Comparison of ENCODE assay signal across 8 cellular contexts in genomic region chr10:22315455-22316285, GRCh38. TPM values are rescaled to one million over a fixed set of nuclear protein-coding genes. Genes with fewer than 3 reads are reported as not detected.
A peak's percentile ranks its signal among the peaks of the same experiment; 100 is the strongest.
DNase-seq lines count a peak whose midpoint lies in the region; ATAC-seq and TF ChIP-seq lines count a peak whose summit lies in the region.

No MANE protein-coding gene starts in this region.

- no peaks in the 10 kb centered on the region for H3K27me3 ChIP-seq in Peyer's patch

- peak overlapping the region; percentile 97 for H3K27ac Mint-ChIP-seq in activated naive CD4-positive, alpha-beta T cell treated with anti-CD3 and anti-CD28 coated beads, Interleukin-2, amount 50 U/mL, for 24 hours
- H3K27ac Mint-ChIP-seq in neural crest cell (ENCODE audit: unreplicated experiment) = peak overlapping the region; percentile 93

- no peak for DNase-seq in activated naive CD4-positive, alpha-beta T cell treated with anti-CD3 and anti-CD28 coated beads, Interleukin-2, amount 50 U/mL, for 16 hours
- DNase-seq in Peyer's patch (no peak), epithelial cell of esophagus (ENCODE audit: low read depth) (no peak), neural crest cell (ENCODE audit: low read depth, low spot score) (no peak), RPMI8226 (no peak)

- no peaks in the 10 kb centered on the region for H3K36me3 ChIP-seq in Peyer's patch

- H3K4me1 ChIP-seq in Peyer's patch = peaks cover 0 to 18% (median 4%) of the 10 kb centered on the region in 4 donors

- TF ChIP-seq POLR2A in Peyer's patch (IDR thresholded peaks at IDR 0.05) = no peak

- no peaks in the 10 kb centered on the region for H3K9me3 ChIP-seq in Peyer's patch

- TF ChIP-seq CTCF in Peyer's patch (IDR thresholded peaks at IDR 0.05) = no peak
- TF ChIP-seq CTCF in epithelial cell of esophagus (IDR thresholded peaks at IDR 0.05; ENCODE audit: insufficient read depth, low read depth, low read length, missing control alignments) = no peak
- TF ChIP-seq CTCF in neural crest cell (conservative IDR thresholded peaks at IDR 0.05) = no peak

- peak overlapping the region; percentile 86 to 98 (median 88) for H3K27ac ChIP-seq in Peyer's patch

- H3K4me3 ChIP-seq in Peyer's patch (peak overlapping the region; percentile 65 to 92 (median 72)), epithelial cell of esophagus (ENCODE audit: low read length) (peak overlapping the region; percentile 62)

- H3K27me3 Mint-ChIP-seq in activated naive CD4-positive, alpha-beta T cell treated with anti-CD3 and anti-CD28 coated beads, Interleukin-2, amount 50 U/mL, for 24 hours = peaks cover 9% of the 10 kb centered on the region
- H3K27me3 Mint-ChIP-seq in neural crest cell (ENCODE audit: low read depth) = peaks cover 65% of the 10 kb centered on the region

- peak; percentile 31 for ATAC-seq in HG02885 (IDR thresholded peaks at IDR 0.05; ENCODE audit: poor library complexity, unreplicated experiment)
- ATAC-seq in HG03108 (IDR thresholded peaks at IDR 0.05; ENCODE audit: unreplicated experiment) = no peak

- peak overlapping the region; percentile 90 for H3K4me3 Mint-ChIP-seq in activated naive CD4-positive, alpha-beta T cell treated with anti-CD3 and anti-CD28 coated beads, Interleukin-2, amount 50 U/mL, for 24 hours
- H3K4me3 Mint-ChIP-seq in neural crest cell = peak overlapping the region; percentile 94

- peaks cover 42% of the 10 kb centered on the region for H3K4me1 Mint-ChIP-seq in activated naive CD4-positive, alpha-beta T cell treated with anti-CD3 and anti-CD28 coated beads, Interleukin-2, amount 50 U/mL, for 24 hours
- peaks cover 35% of the 10 kb centered on the region for H3K4me1 Mint-ChIP-seq in neural crest cell

- H3K9me3 Mint-ChIP-seq in activated naive CD4-positive, alpha-beta T cell treated with anti-CD3 and anti-CD28 coated beads, Interleukin-2, amount 50 U/mL, for 24 hours = no peaks in the 10 kb centered on the region
- H3K9me3 Mint-ChIP-seq in neural crest cell = no peaks in the 10 kb centered on the region

- peaks cover 4% of the 10 kb centered on the region for H3K36me3 Mint-ChIP-seq in activated naive CD4-positive, alpha-beta T cell treated with anti-CD3 and anti-CD28 coated beads, Interleukin-2, amount 50 U/mL, for 24 hours
- peaks cover 4% of the 10 kb centered on the region for H3K36me3 Mint-ChIP-seq in neural crest cell (ENCODE audit: low read depth)

RNA-seq across cellular contexts. Expression of gene COMMD3, which starts 0.5 kb away (rescaled TPM):
- 100 to 1,000 TPM in 1 of 4 donors, 10 to 100 TPM in 3; 23.0 to 113 (median 36.6) TPM for total RNA-seq in Peyer's patch
- total RNA-seq in neural crest cell = 31.1 and 35.1 TPM in 2 replicates

RNA-seq across cellular contexts. Expression of gene BMI1, which starts 5.2 kb away (rescaled TPM):
- total RNA-seq in Peyer's patch = 10 to 100 TPM; 15.6 to 47.9 (median 17.6) TPM
- 46.4 and 49.9 TPM in 2 replicates for total RNA-seq in neural crest cell

RNA-seq across cellular contexts. Expression of gene SPAG6, which starts 29.6 kb away (rescaled TPM):
- not detected for total RNA-seq in Peyer's patch
- total RNA-seq in neural crest cell = 1.5 and 1.6 TPM in 2 replicates
